18 cellular contexts compared by ENCODE assay signal in genomic region chr2:150088538-150088937, GRCh38.
DNase-seq lines count a peak whose midpoint lies in the region; TF ChIP-seq lines count a peak whose summit lies in the region.
"Had no signal": no experiment of that assay in that cellular context is flagged by ENCODE, and none has a peak within 500 bp of the region (broad histone marks: within the 10 kb centered on the region; RNA-seq: fewer than 3 reads in every experiment).

No MANE protein-coding gene starts in this region.

- no peaks in the 10 kb centered on the region for H3K79me2 ChIP-seq in mammary epithelial cell (ENCODE audit: insufficient read depth, low read length)

- in situ Hi-C loops in mammary epithelial cell (cut with MboI; ENCODE audit: low sequenced_read_pairs in 2 of 2) = no loop called here

- no peaks in the 10 kb centered on the region for H3K27me3 Mint-ChIP-seq in MCF 10A (ENCODE audit: insufficient read depth, unreplicated experiment)
- H3K27me3 Mint-ChIP-seq: CD8-positive, alpha-beta memory T cell had no signal

- H3K27ac ChIP-seq in mammary epithelial cell (ENCODE audit: insufficient read depth, low read depth, low read length) = no peak overlapping the region
- H3K27ac ChIP-seq: 22Rv1, BLaER1 had no signal

- peak; percentile 14 for DNase-seq in mammary epithelial cell
- DNase-seq in MCF 10A (ENCODE audit: unreplicated experiment) = no peak
- DNase-seq in dermis blood vessel endothelial cell = peak; percentile 31
- DNase-seq in lung microvascular endothelial cell (ENCODE audit: low read depth in 2 of 2) = peak; percentile 27 to 32
- no peak for DNase-seq in OCI-M1 (lab: John Stamatoyannopoulos, UW)
- no peak for DNase-seq in NCI-H748 treated with DMSO at 0.1 percent for 48 hours (lab: John Stamatoyannopoulos, UW)
- no peak for DNase-seq in A172 (ENCODE audit: low spot score)
- DNase-seq in activated CD4-positive, alpha-beta T cell treated with anti-CD3 and anti-CD28 coated beads, Interleukin-2, amount 50 U/mL, for 1 hour = no peak
- DNase-seq: CD8-positive, alpha-beta memory T cell; DND-41; H7; MG63; NCI-H1092 treated with DMSO at 0.1 percent for 48 hours; NCI-H2081 treated with DMSO at 0.1 percent for 48 hours; NCI-H510A; NCI-H82 had no signal

- CTCF ChIA-PET in mammary epithelial cell (lab: Charles Lee; ENCODE audit: low non-redundant PET) (no interaction called here), MCF 10A (lab: Yijun Ruan, JAX) (no interaction called here)

- no peak overlapping the region for H3K27ac Mint-ChIP-seq in MCF 10A (ENCODE audit: low read depth, unreplicated experiment)
- H3K27ac Mint-ChIP-seq: CD8-positive, alpha-beta memory T cell had no signal

- H3K27me3 ChIP-seq in mammary epithelial cell (ENCODE audit: insufficient read depth, low read length) = no peaks in the 10 kb centered on the region
- H3K27me3 ChIP-seq: BLaER1, MG63 had no signal

- H2AFZ ChIP-seq in mammary epithelial cell (ENCODE audit: low read depth, low read length) = no peak overlapping the region

- no peaks in the 10 kb centered on the region for H3K4me1 ChIP-seq in mammary epithelial cell (ENCODE audit: insufficient read depth, low read length)
- H3K4me1 ChIP-seq: BLaER1 had no signal

- intact Hi-C loops in mammary epithelial cell (cut with micrococcal nuclease) (no loop called here), MCF 10A (cut with micrococcal nuclease) (no loop called here)

- H3K4me2 ChIP-seq in mammary epithelial cell (ENCODE audit: insufficient read depth, low read depth, low read length) = no peak overlapping the region
- H3K4me2 ChIP-seq: BLaER1 had no signal

- BruUV-seq in mammary epithelial cell (replicated peaks; lab: Mats Ljungman, UMichigan) = no TSS peak
- BruUV-seq in MCF 10A (replicated peaks; lab: Mats Ljungman, UMichigan) = no TSS peak

- H3K9me3 Mint-ChIP-seq in MCF 10A (ENCODE audit: unreplicated experiment) = peaks cover 8% of the 10 kb centered on the region

- no peak for TF ChIP-seq CTCF in mammary epithelial cell (conservative IDR thresholded peaks at IDR 0.05 in 1 of 2, IDR thresholded peaks at IDR 0.05 in 1 of 2; ENCODE audit: extremely low read depth in 1 of 2, insufficient read depth in 1 of 2, low read depth in 1 of 2, low read length in 2 of 2)
- TF ChIP-seq CTCF in MCF 10A (IDR thresholded peaks at IDR 0.05; ENCODE audit: unreplicated experiment) = no peak

- peaks cover 6% of the 10 kb centered on the region for H3K36me3 Mint-ChIP-seq in MCF 10A (ENCODE audit: insufficient read depth, unreplicated experiment)
- H3K36me3 Mint-ChIP-seq: CD8-positive, alpha-beta memory T cell had no signal

- no peak overlapping the region for H3K4me3 ChIP-seq in mammary epithelial cell (replicated peaks in 1 of 3; ENCODE audit: insufficient read depth in 1 of 3, low read depth in 2 of 3, low read length in 3 of 3)
- H3K4me3 ChIP-seq: BLaER1, MG63 had no signal

- H3K9ac ChIP-seq in mammary epithelial cell (ENCODE audit: insufficient read depth, low read length) = no peak overlapping the region
- H3K9ac ChIP-seq: BLaER1 had no signal

- H3K4me1 Mint-ChIP-seq in MCF 10A (ENCODE audit: insufficient read depth, unreplicated experiment) = no peaks in the 10 kb centered on the region
- H3K4me1 Mint-ChIP-seq: CD8-positive, alpha-beta memory T cell had no signal

- POLR2A ChIA-PET in MCF 10A (lab: Yijun Ruan, JAX) = no interaction called here

- H4K20me1 ChIP-seq in mammary epithelial cell (ENCODE audit: insufficient read depth, low read length) = no peaks in the 10 kb centered on the region
- H4K20me1 ChIP-seq: BLaER1 had no signal

- dilution Hi-C loops in mammary epithelial cell (cut with HindIII; ENCODE audit: low sequenced_read_pairs) = no loop called here

- no peaks in the 10 kb centered on the region for H3K36me3 ChIP-seq in mammary epithelial cell (ENCODE audit: insufficient read depth, low read length)
- H3K36me3 ChIP-seq: BLaER1, MG63 had no signal

- H3K9me3 ChIP-seq in mammary epithelial cell (replicated peaks; ENCODE audit: insufficient read depth, low read length) = no peaks in the 10 kb centered on the region
- H3K9me3 ChIP-seq: BLaER1 had no signal

- 100% methylated on average over 3 of the region's 3 CpGs for WGBS in mammary epithelial cell (ENCODE audit: low coverage, missing lambda C conversion rate)

- no peak overlapping the region for H3K4me3 Mint-ChIP-seq in MCF 10A (ENCODE audit: unreplicated experiment)
- H3K4me3 Mint-ChIP-seq: CD8-positive, alpha-beta memory T cell had no signal

Comparison
In these comparisons a context has a peak if more than half of its experiments do, and no peak if none do; other contexts are left out.
1. DNase-seq: peak in mammary epithelial cell (single experiment), dermis blood vessel endothelial cell (single experiment) and lung microvascular endothelial cell (2 of 2); none in MCF 10A (single experiment), OCI-M1 (single experiment), NCI-H748 treated with DMSO at 0.1 percent for 48 hours (single experiment), A172 (single experiment) and activated CD4-positive, alpha-beta T cell treated with anti-CD3 and anti-CD28 coated beads, Interleukin-2, amount 50 U/mL, for 1 hour (single experiment).